Comparison of ENCODE assay signal across 9 cellular contexts in genomic region chr9:121440265-121440664, GRCh38. TPM values are rescaled to one million over a fixed set of nuclear protein-coding genes. Genes with fewer than 3 reads are reported as not detected.
DNase-seq lines count a peak whose midpoint lies in the region; ATAC-seq and TF ChIP-seq lines count a peak whose summit lies in the region.
"Had no signal": no experiment of that assay in that cellular context is flagged by ENCODE, and none has a peak within 500 bp of the region (broad histone marks: within the 10 kb centered on the region; RNA-seq: fewer than 3 reads in every experiment).

No MANE protein-coding gene starts in this region.

- no peak overlapping the region for H3K4me3 ChIP-seq in A673 (ENCODE audit: low read depth, low read length, poor library complexity, severe bottlenecking)
- no peak overlapping the region for H3K4me3 ChIP-seq in adrenal gland
- H3K4me3 ChIP-seq in kidney epithelial cell (ENCODE audit: low read depth, low read length) = no peak overlapping the region
- no peak overlapping the region for H3K4me3 ChIP-seq in MG63

- POLR2A ChIA-PET in A673 (lab: Charles Lee; ENCODE audit: low non-redundant PET) = no interaction called here

- H3K27me3 Mint-ChIP-seq in stimulated activated naive B cell treated with anti-CD40 and anti-IgM and Interleukin-4, amounts not matched to agents 10 μg/mL and 1 μg/mL and 100 μg/mL, for 72 hours = peaks cover 5 to 55% of the 10 kb centered on the region in 2 donors

- no peaks in the 10 kb centered on the region for H3K4me1 ChIP-seq in A673 (ENCODE audit: insufficient read depth, low read length, poor library complexity, severe bottlenecking)
- peaks cover 0 to under 1% of the 10 kb centered on the region in 2 donors for H3K4me1 ChIP-seq in adrenal gland (replicated peaks in 1 of 2)

- BruUV-seq in A673 (replicated peaks; lab: Mats Ljungman, UMichigan) = no TSS peak

- CTCF ChIA-PET in A673 (lab: Charles Lee) = interaction anchor here (0.6 kb wide), 2 partner anchors 17 to 457 kb away, joined by 5 to 9 read pairs; no protein-coding TSS in a partner anchor

- H3K27ac Mint-ChIP-seq in stimulated activated naive B cell treated with anti-CD40 and anti-IgM and Interleukin-4, amounts not matched to agents 10 μg/mL and 1 μg/mL and 100 μg/mL, for 72 hours = no peak overlapping the region

- no peaks in the 10 kb centered on the region for H3K4me1 Mint-ChIP-seq in stimulated activated naive B cell treated with anti-CD40 and anti-IgM and Interleukin-4, amounts not matched to agents 10 μg/mL and 1 μg/mL and 100 μg/mL, for 72 hours

- H3K36me3 ChIP-seq in A673 (ENCODE audit: insufficient read depth, low read length, poor library complexity, severe bottlenecking) (no peaks in the 10 kb centered on the region), adrenal gland (replicated peaks in 1 of 2) (no peaks in the 10 kb centered on the region), kidney epithelial cell (ENCODE audit: control insufficient read depth, insufficient read depth, low read length) (no peaks in the 10 kb centered on the region), MG63 (no peaks in the 10 kb centered on the region)

- ATAC-seq in GM18873 (IDR thresholded peaks at IDR 0.05; ENCODE audit: low FRiP score, unreplicated experiment) = no peak
- no peak for ATAC-seq in stimulated activated naive B cell treated with anti-CD40 and anti-IgM and Interleukin-4, amounts not matched to agents 10 μg/mL and 1 μg/mL and 100 μg/mL, for 72 hours (replicated peaks)

- no peak overlapping the region for H3K4me3 Mint-ChIP-seq in stimulated activated naive B cell treated with anti-CD40 and anti-IgM and Interleukin-4, amounts not matched to agents 10 μg/mL and 1 μg/mL and 100 μg/mL, for 72 hours

- H3K36me3 Mint-ChIP-seq in stimulated activated naive B cell treated with anti-CD40 and anti-IgM and Interleukin-4, amounts not matched to agents 10 μg/mL and 1 μg/mL and 100 μg/mL, for 72 hours = no peaks in the 10 kb centered on the region

- H3K27me3 ChIP-seq in A673 (replicated peaks; ENCODE audit: insufficient read depth, low read depth, low read length, poor library complexity) (peaks cover 17% of the 10 kb centered on the region), adrenal gland (no peaks in the 10 kb centered on the region), kidney epithelial cell (ENCODE audit: control insufficient read depth, insufficient read depth, low read length) (no peaks in the 10 kb centered on the region), MG63 (no peaks in the 10 kb centered on the region)

- no peaks in the 10 kb centered on the region for H3K9me3 Mint-ChIP-seq in stimulated activated naive B cell treated with anti-CD40 and anti-IgM and Interleukin-4, amounts not matched to agents 10 μg/mL and 1 μg/mL and 100 μg/mL, for 72 hours

- WGBS in adrenal gland, 4 donors = 35 to 63% (median 55%) methylated on average over 7 of the region's 7 CpGs

- TF ChIP-seq CTCF in A673 (conservative IDR thresholded peaks at IDR 0.05; ENCODE audit: low read depth, low read length) (peak; percentile 52), adrenal gland (IDR thresholded peaks at IDR 0.05) (peak in 5 of 6 experiments; percentile 12 to 39 (median 28)), kidney epithelial cell (IDR thresholded peaks at IDR 0.05; ENCODE audit: insufficient read depth, low read length, poor library complexity, severe bottlenecking) (peak; percentile 21)

- DNase-seq in A673 (ENCODE audit: low spot score) (peak; percentile 44), HT1080 (ENCODE audit: low read depth) (peak; percentile 26), adrenal gland (no peak), kidney epithelial cell (ENCODE audit: low read depth) (no peak), NCI-H187 (lab: John Stamatoyannopoulos, UW) (no peak), MG63 (no peak)
- no peak for DNase-seq in stimulated activated naive B cell treated with anti-CD40 and anti-IgM and Interleukin-4, amounts not matched to agents 10 μg/mL and 1 μg/mL and 100 μg/mL, for 72 hours
- DNase-seq: DND-41 had no signal

- no peaks in the 10 kb centered on the region for H3K9me3 ChIP-seq in A673 (ENCODE audit: low read depth, low read length, poor library complexity, severe bottlenecking)
- no peaks in the 10 kb centered on the region for H3K9me3 ChIP-seq in adrenal gland (replicated peaks in 1 of 3)
- no peaks in the 10 kb centered on the region for H3K9me3 ChIP-seq in MG63

- H3K27ac ChIP-seq in A673 (ENCODE audit: low read depth, low read length, poor library complexity, severe bottlenecking) (no peak overlapping the region), adrenal gland (no peak overlapping the region)

- TF ChIP-seq POLR2A in adrenal gland (IDR thresholded peaks at IDR 0.05) = no peak

- intact Hi-C loops in A673 (cut with micrococcal nuclease; ENCODE audit: unreplicated experiment) (no loop called here), adrenal gland (cut with DNase I) (no loop called here)

RNA-seq across cellular contexts. Expression of gene GGTA1, which starts 59.4 kb away (rescaled TPM):
- total RNA-seq in A673 (2021) (not detected in 2 replicates), adrenal gland (10 to 100 TPM in 4 of 8 donors, 1 to 10 TPM in 4; 1.5 to 34.1 (median 10.9) TPM), kidney epithelial cell (not detected in 2 replicates)
- total RNA-seq in HT1080 (2014; rRNA removed; shearing (Covaris generic)) = not detected in 2 replicates
- not detected in 2 replicates for polyA plus RNA-seq in HT1080 (2015; cell fraction: cytosol; rRNA removed)
- polyA plus RNA-seq in HT1080 (2015; cell fraction: nucleus; rRNA removed) = not detected in 2 replicates
- polyA plus RNA-seq in adrenal gland = 1 to 10 TPM; 5.3 to 6.2 (median 6.1) TPM
- 4.6 and 6.2 TPM in 2 replicates for total RNA-seq in MG63 (2014; rRNA removed; shearing (Covaris generic); ENCODE audit: low replicate concordance)

Comparison
In these comparisons a context has a peak if more than half of its experiments do, and no peak if none do; other contexts are left out.
1. DNase-seq: peak in A673 (single experiment) and HT1080 (single experiment); none in adrenal gland (0 of 7), kidney epithelial cell (single experiment), NCI-H187 (0 of 2), MG63 (single experiment) and stimulated activated naive B cell treated with anti-CD40 and anti-IgM and Interleukin-4, amounts not matched to agents 10 μg/mL and 1 μg/mL and 100 μg/mL, for 72 hours (single experiment).
2. Peak in every context shown above with its lines, with median percentiles within 50 percentile points of each other: CTCF ChIP-seq.